19 cellular contexts compared by ENCODE assay signal in genomic region chr17:17082878-17083277, GRCh38. TPM values are rescaled to one million over a fixed set of nuclear protein-coding genes. Genes with fewer than 3 reads are reported as not detected.
DNase-seq lines count a peak whose midpoint lies in the region; ATAC-seq and TF ChIP-seq lines count a peak whose summit lies in the region.
"Had no signal": no experiment of that assay in that cellular context is flagged by ENCODE, and none has a peak within 500 bp of the region (broad histone marks: within the 10 kb centered on the region; RNA-seq: fewer than 3 reads in every experiment).

No MANE protein-coding gene starts in this region.

- TF ChIP-seq CTCF in left lung (IDR thresholded peaks at IDR 0.05) (no peak), sigmoid colon (IDR thresholded peaks at IDR 0.05) (no peak)

- no peak overlapping the region for H3K4me3 ChIP-seq in left lung
- H3K4me3 ChIP-seq in sigmoid colon, result no peak overlapping the region

- POLR2A ChIA-PET in activated CD4-positive, alpha-beta T cell treated with anti-CD3 and anti-CD28 coated beads for 36 hours (lab: Charles Lee), result no interaction called here

- no peak for TF ChIP-seq EP300 in sigmoid colon (IDR thresholded peaks at IDR 0.05)

- CTCF ChIA-PET in activated CD4-positive, alpha-beta T cell treated with anti-CD3 and anti-CD28 coated beads for 36 hours (lab: Charles Lee), result interaction anchor here (1.5 kb wide), 1 partner anchor 15 kb away, joined by 5 read pairs; no protein-coding TSS in a partner anchor

- no peak for DNase-seq in activated CD4-positive, alpha-beta T cell treated with anti-CD3 and anti-CD28 coated beads for 36 hours
- no peak for DNase-seq in activated CD4-positive, alpha-beta T cell treated with anti-CD3 and anti-CD28 coated beads, Interleukin-2, amount 10 ng/mL, durations not matched to agents 24 days and 14 days
- DNase-seq in caudate nucleus (lab: John Stamatoyannopoulos, UW) (no peak), left lung (peak in 1 of 2 donors; percentile 25), sigmoid colon (peak; percentile 22)
- no peak for DNase-seq in activated CD4-positive, CD25-positive, alpha-beta regulatory T cell treated with anti-CD3 and anti-CD28 coated beads, Interleukin-2, amount 50 U/mL, for 72 hours
- DNase-seq: CD4-positive, alpha-beta memory T cell; DMS79; NCI-H1105; NCI-H1694 treated with DMSO at 0.1 percent for 48 hours; NCI-H2107; NCI-H226; NCI-H524 treated with DMSO at 0.1 percent for 48 hours; SHP77 had no signal

- 92 to 94% methylated on average over 4 of the region's 4 CpGs for WGBS in sigmoid colon, 2 donors

- no peaks in the 10 kb centered on the region for H3K9me3 ChIP-seq in left lung
- no peaks in the 10 kb centered on the region for H3K9me3 ChIP-seq in sigmoid colon

- H3K4me1 Mint-ChIP-seq in activated CD4-positive, alpha-beta T cell treated with anti-CD3 and anti-CD28 coated beads for 36 hours, result peaks cover 19% of the 10 kb centered on the region
- H3K4me1 Mint-ChIP-seq in activated CD4-positive, alpha-beta T cell treated with anti-CD3 and anti-CD28 coated beads, Interleukin-2, amount 10 ng/mL, durations not matched to agents 24 days and 14 days, result peaks cover 18% of the 10 kb centered on the region

- no peak for ATAC-seq in activated CD4-positive, alpha-beta T cell treated with anti-CD3 and anti-CD28 coated beads for 36 hours
- peak; percentile 36 for ATAC-seq in left lung
- ATAC-seq in HG03520 (IDR thresholded peaks at IDR 0.05; ENCODE audit: unreplicated experiment), result no peak
- ATAC-seq in HG03108 (IDR thresholded peaks at IDR 0.05; ENCODE audit: unreplicated experiment), result no peak
- ATAC-seq: HCT116 had no signal

- no peaks in the 10 kb centered on the region for H3K27me3 ChIP-seq in left lung
- H3K27me3 ChIP-seq in sigmoid colon, result no peaks in the 10 kb centered on the region

- H3K27ac Mint-ChIP-seq in activated CD4-positive, alpha-beta T cell treated with anti-CD3 and anti-CD28 coated beads for 36 hours, result peak overlapping the region; percentile 14
- H3K27ac Mint-ChIP-seq in activated CD4-positive, alpha-beta T cell treated with anti-CD3 and anti-CD28 coated beads, Interleukin-2, amount 10 ng/mL, durations not matched to agents 24 days and 14 days, result no peak overlapping the region

- H3K27me3 Mint-ChIP-seq in activated CD4-positive, alpha-beta T cell treated with anti-CD3 and anti-CD28 coated beads for 36 hours, result no peaks in the 10 kb centered on the region
- H3K27me3 Mint-ChIP-seq in activated CD4-positive, alpha-beta T cell treated with anti-CD3 and anti-CD28 coated beads, Interleukin-2, amount 10 ng/mL, durations not matched to agents 24 days and 14 days, result no peaks in the 10 kb centered on the region
- H3K27me3 Mint-ChIP-seq: CD4-positive, alpha-beta memory T cell had no signal

- H3K36me3 ChIP-seq in left lung, result peaks cover 0 to 48% of the 10 kb centered on the region in 2 donors
- peaks cover 0 to 37% (median 7%) of the 10 kb centered on the region in 4 donors for H3K36me3 ChIP-seq in sigmoid colon

- H3K27ac ChIP-seq in caudate nucleus (ENCODE audit: low read depth, low read length), result peak overlapping the region; percentile 14
- no peak overlapping the region for H3K27ac ChIP-seq in left lung
- no peak overlapping the region for H3K27ac ChIP-seq in sigmoid colon
- H3K27ac ChIP-seq: 22Rv1, KMS-11 had no signal

- H3K9me3 Mint-ChIP-seq in activated CD4-positive, alpha-beta T cell treated with anti-CD3 and anti-CD28 coated beads for 36 hours (ENCODE audit: low read depth), result no peaks in the 10 kb centered on the region
- H3K9me3 Mint-ChIP-seq in activated CD4-positive, alpha-beta T cell treated with anti-CD3 and anti-CD28 coated beads, Interleukin-2, amount 10 ng/mL, durations not matched to agents 24 days and 14 days, result no peaks in the 10 kb centered on the region
- H3K9me3 Mint-ChIP-seq: CD4-positive, alpha-beta memory T cell had no signal

- H3K4me3 Mint-ChIP-seq in activated CD4-positive, alpha-beta T cell treated with anti-CD3 and anti-CD28 coated beads for 36 hours, result no peak overlapping the region
- no peak overlapping the region for H3K4me3 Mint-ChIP-seq in activated CD4-positive, alpha-beta T cell treated with anti-CD3 and anti-CD28 coated beads, Interleukin-2, amount 10 ng/mL, durations not matched to agents 24 days and 14 days
- H3K4me3 Mint-ChIP-seq: CD4-positive, alpha-beta memory T cell had no signal

- peaks cover 16% of the 10 kb centered on the region for H3K36me3 Mint-ChIP-seq in activated CD4-positive, alpha-beta T cell treated with anti-CD3 and anti-CD28 coated beads for 36 hours (ENCODE audit: low read depth)
- peaks cover 15% of the 10 kb centered on the region for H3K36me3 Mint-ChIP-seq in activated CD4-positive, alpha-beta T cell treated with anti-CD3 and anti-CD28 coated beads, Interleukin-2, amount 10 ng/mL, durations not matched to agents 24 days and 14 days (ENCODE audit: low read depth)

- intact Hi-C loops in activated CD4-positive, alpha-beta T cell treated with anti-CD3 and anti-CD28 coated beads for 36 hours (cut with DNase I, micrococcal nuclease), result no loop called here
- intact Hi-C loops in activated CD4-positive, alpha-beta T cell treated with anti-CD3 and anti-CD28 coated beads, Interleukin-2, amount 10 ng/mL, durations not matched to agents 24 days and 14 days (cut with micrococcal nuclease), result no loop called here
- intact Hi-C loops in left lung (cut with DNase I), result no loop called here
- intact Hi-C loops in sigmoid colon (cut with DNase I), result no loop called here

- peaks cover 30 to 55% of the 10 kb centered on the region in 2 donors for H3K4me1 ChIP-seq in left lung
- H3K4me1 ChIP-seq in sigmoid colon, result peaks cover 0 to 45% (median 33%) of the 10 kb centered on the region in 4 donors

- no peak for TF ChIP-seq POLR2A in sigmoid colon (IDR thresholded peaks at IDR 0.05)

RNA-seq across cellular contexts. Expression of gene MPRIP, which starts 40.6 kb away (rescaled TPM):
- total RNA-seq in activated CD4-positive, alpha-beta T cell treated with anti-CD3 and anti-CD28 coated beads for 36 hours, result 100 to 1,000 TPM; 131 to 179 TPM
- total RNA-seq in activated CD4-positive, alpha-beta T cell treated with anti-CD3 and anti-CD28 coated beads, Interleukin-2, amount 10 ng/mL, durations not matched to agents 24 days and 14 days, result 155 and 161 TPM in 2 replicates
- 100 to 1,000 TPM; 259 to 338 TPM for total RNA-seq in left lung
- total RNA-seq in sigmoid colon, result 100 to 1,000 TPM in 1 of 4 donors, 10 to 100 TPM in 3; 59.6 to 101 (median 80.4) TPM
- polyA plus RNA-seq in sigmoid colon, result 100 to 1,000 TPM in 1 of 3 donors, 10 to 100 TPM in 2; 43.2 to 113 (median 67.9) TPM
